Comparison of ENCODE assay signal across 1 cellular context in the genomic region with DNA sequence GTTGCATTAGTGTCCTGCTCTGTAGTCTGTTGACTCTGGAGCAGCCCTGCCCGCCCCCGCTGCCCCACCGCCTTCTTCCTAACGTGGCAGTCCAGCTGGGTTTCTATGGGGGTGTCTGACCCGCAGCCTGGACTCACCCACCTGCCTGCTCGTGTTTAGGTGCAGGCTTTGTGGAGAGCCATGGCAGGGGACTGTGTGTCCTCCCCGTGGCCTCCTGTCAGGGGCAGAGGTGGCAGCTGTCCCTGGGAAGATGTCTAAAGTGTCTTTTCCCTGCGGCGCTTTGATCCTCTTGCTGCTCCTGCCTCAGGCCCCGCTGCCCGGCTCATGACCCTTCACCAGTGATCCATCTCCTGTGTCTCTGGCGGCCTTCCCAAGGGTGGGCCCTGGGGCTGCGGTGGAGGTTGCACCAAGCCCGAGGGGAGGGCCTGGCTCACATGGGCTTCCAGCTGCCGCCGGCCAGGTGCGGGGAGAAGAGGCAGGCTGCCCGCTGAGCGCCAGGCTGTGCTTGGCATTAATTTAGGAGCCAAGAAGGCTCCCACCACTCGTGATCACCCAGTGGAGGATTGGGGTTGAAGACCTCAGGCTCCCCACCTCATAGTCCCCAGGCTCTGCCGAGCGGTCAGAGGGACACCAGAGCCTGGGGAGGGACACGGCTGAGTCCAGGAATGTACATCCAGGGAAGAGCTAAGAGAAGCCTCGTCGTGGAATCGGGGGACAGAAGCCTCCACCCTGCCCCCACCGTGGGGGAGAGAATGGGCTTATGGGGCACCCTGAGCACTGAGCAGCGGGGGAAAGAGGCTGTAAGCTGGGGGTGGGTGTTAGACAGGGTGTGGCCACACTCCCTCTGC.
A peak's percentile ranks its signal among the peaks of the same experiment; 100 is the strongest.
TF ChIP-seq lines count a peak whose summit lies in the region.

No MANE protein-coding gene starts in this region.

TF ChIP-seq in HepG2, 621 proteins besides CTCF, POLR2A, EP300 and RAD21 (continued from another document and continues in another):
- no peak; the same call in 1 of the 2 replicates for TF ChIP-seq WIZ (CRISPR knock-in tag; IDR thresholded peaks at IDR 0.05)
- TF ChIP-seq GATAD1 (CRISPR knock-in tag; IDR thresholded peaks at IDR 0.05), result peak; percentile 55
- TF ChIP-seq, protein P1, sequence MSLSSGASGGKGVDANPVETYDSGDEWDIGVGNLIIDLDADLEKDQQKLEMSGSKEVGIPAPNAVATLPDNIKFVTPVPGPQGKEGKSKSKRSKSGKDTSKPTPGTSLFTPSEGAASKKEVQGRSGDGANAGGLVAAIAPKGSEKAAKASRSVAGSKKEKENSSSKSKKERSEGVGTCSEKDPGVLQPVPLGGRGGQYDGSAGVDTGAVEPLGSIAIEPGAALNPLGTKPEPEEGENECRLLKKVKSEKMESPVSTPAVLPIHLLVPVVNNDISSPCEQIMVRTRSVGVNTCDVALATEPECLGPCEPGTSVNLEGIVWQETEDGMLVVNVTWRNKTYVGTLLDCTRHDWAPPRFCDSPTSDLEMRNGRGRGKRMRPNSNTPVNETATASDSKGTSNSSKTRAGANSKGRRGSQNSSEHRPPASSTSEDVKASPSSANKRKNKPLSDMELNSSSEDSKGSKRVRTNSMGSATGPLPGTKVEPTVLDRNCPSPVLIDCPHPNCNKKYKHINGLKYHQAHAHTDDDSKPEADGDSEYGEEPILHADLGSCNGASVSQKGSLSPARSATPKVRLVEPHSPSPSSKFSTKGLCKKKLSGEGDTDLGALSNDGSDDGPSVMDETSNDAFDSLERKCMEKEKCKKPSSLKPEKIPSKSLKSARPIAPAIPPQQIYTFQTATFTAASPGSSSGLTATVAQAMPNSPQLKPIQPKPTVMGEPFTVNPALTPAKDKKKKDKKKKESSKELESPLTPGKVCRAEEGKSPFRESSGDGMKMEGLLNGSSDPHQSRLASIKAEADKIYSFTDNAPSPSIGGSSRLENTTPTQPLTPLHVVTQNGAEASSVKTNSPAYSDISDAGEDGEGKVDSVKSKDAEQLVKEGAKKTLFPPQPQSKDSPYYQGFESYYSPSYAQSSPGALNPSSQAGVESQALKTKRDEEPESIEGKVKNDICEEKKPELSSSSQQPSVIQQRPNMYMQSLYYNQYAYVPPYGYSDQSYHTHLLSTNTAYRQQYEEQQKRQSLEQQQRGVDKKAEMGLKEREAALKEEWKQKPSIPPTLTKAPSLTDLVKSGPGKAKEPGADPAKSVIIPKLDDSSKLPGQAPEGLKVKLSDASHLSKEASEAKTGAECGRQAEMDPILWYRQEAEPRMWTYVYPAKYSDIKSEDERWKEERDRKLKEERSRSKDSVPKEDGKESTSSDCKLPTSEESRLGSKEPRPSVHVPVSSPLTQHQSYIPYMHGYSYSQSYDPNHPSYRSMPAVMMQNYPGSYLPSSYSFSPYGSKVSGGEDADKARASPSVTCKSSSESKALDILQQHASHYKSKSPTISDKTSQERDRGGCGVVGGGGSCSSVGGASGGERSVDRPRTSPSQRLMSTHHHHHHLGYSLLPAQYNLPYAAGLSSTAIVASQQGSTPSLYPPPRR (CRISPR knock-in tag; IDR thresholded peaks at IDR 0.05; ENCODE audit: borderline replicate concordance), result peak; percentile 74
- peak; percentile 31; the same call in 1 of the 2 replicates for TF ChIP-seq HBP1 (CRISPR knock-in tag; IDR thresholded peaks at IDR 0.05; ENCODE audit: low read depth)
- no peak for TF ChIP-seq SOX13 (IDR thresholded peaks at IDR 0.05)
- TF ChIP-seq SOX13 (CRISPR knock-in tag; conservative IDR thresholded peaks at IDR 0.05 in 1 of 2, IDR thresholded peaks at IDR 0.05 in 1 of 2), result peak in 1 of 2 experiments; percentile 70; a peak in 1 of 4 replicates
- no peak for TF ChIP-seq SOX6 (IDR thresholded peaks at IDR 0.05)
- TF ChIP-seq SOX6 (CRISPR knock-in tag; IDR thresholded peaks at IDR 0.05), result peak; percentile 88
- peak; percentile 65 for TF ChIP-seq HNF4A (CRISPR knock-in tag; IDR thresholded peaks at IDR 0.05)
- TF ChIP-seq HDAC1 (CRISPR knock-in tag; IDR thresholded peaks at IDR 0.05), result peak; percentile 75
- peak; percentile 39 for TF ChIP-seq HNRNPLL (IDR thresholded peaks at IDR 0.05; ENCODE audit: low read depth, low read length, poor library complexity, severe bottlenecking)
- peak; percentile 80 for TF ChIP-seq KMT2A (CRISPR knock-in tag; IDR thresholded peaks at IDR 0.05)
- TF ChIP-seq TAF1 (CRISPR knock-in tag; IDR thresholded peaks at IDR 0.05), result peak; percentile 46; the same call in 1 of the 2 replicates
- TF ChIP-seq ZNF503 (CRISPR knock-in tag; IDR thresholded peaks at IDR 0.05), result no peak; the same call in 1 of the 2 replicates
- TF ChIP-seq ZNF205 (CRISPR knock-in tag; IDR thresholded peaks at IDR 0.05), result peak; percentile 62; the same call in 1 of the 2 replicates
- TF ChIP-seq RXRA (CRISPR knock-in tag; IDR thresholded peaks at IDR 0.05), result peak; percentile 99
- peak; percentile 70 for TF ChIP-seq NR2F2 (IDR thresholded peaks at IDR 0.05; ENCODE audit: borderline replicate concordance, low read depth)
- TF ChIP-seq, protein P2, sequence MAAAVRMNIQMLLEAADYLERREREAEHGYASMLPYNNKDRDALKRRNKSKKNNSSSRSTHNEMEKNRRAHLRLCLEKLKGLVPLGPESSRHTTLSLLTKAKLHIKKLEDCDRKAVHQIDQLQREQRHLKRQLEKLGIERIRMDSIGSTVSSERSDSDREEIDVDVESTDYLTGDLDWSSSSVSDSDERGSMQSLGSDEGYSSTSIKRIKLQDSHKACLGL (CRISPR knock-in tag; IDR thresholded peaks at IDR 0.05), result peak; percentile 56; the same call in 1 of the 2 replicates
- peak; percentile 67; the same call in 1 of the 2 replicates for TF ChIP-seq NRL (CRISPR knock-in tag; IDR thresholded peaks at IDR 0.05; ENCODE audit: borderline replicate concordance)
- peak; percentile 89 for TF ChIP-seq ZBTB7B (CRISPR knock-in tag; IDR thresholded peaks at IDR 0.05)
- TF ChIP-seq ZNF841 (CRISPR knock-in tag; IDR thresholded peaks at IDR 0.05; ENCODE audit: borderline replicate concordance), result no peak
- no peak for TF ChIP-seq MYNN (CRISPR knock-in tag; IDR thresholded peaks at IDR 0.05; ENCODE audit: low read depth)
- TF ChIP-seq ZBTB49 (CRISPR knock-in tag; IDR thresholded peaks at IDR 0.05; ENCODE audit: borderline replicate concordance), result no peak
- no peak for TF ChIP-seq SMYD3 (CRISPR knock-in tag; IDR thresholded peaks at IDR 0.05)
- peak; percentile 48 for TF ChIP-seq HOXA3 (CRISPR knock-in tag; IDR thresholded peaks at IDR 0.05)
- peak; percentile 39; the same call in 1 of the 2 replicates for TF ChIP-seq HNF4G (IDR thresholded peaks at IDR 0.05; ENCODE audit: borderline replicate concordance, low read depth, low read length)
- peak; percentile 85; the same call in 1 of the 2 replicates for TF ChIP-seq HNF4G (CRISPR knock-in tag; IDR thresholded peaks at IDR 0.05; ENCODE audit: borderline replicate concordance, low read depth)
- peak; percentile 56; the same call in 1 of the 2 replicates for TF ChIP-seq HDAC2 (CRISPR knock-in tag; IDR thresholded peaks at IDR 0.05)
- TF ChIP-seq ZNF598 (CRISPR knock-in tag; IDR thresholded peaks at IDR 0.05; ENCODE audit: borderline replicate concordance), result peak; percentile 8; the same call in 1 of the 2 replicates
- peak; percentile 79 for TF ChIP-seq YEATS4 (CRISPR knock-in tag; IDR thresholded peaks at IDR 0.05; ENCODE audit: borderline replicate concordance)
- TF ChIP-seq AGO2 (optimal IDR thresholded peaks at IDR 0.05; ENCODE audit: low read depth, low read length), result peak; percentile 85
- 0 out of 2 replicates have a peak, but pooled peaks have one; percentile 83 for TF ChIP-seq ZNF567 (CRISPR knock-in tag; IDR thresholded peaks at IDR 0.05; ENCODE audit: borderline replicate concordance)
- TF ChIP-seq, protein P3, sequence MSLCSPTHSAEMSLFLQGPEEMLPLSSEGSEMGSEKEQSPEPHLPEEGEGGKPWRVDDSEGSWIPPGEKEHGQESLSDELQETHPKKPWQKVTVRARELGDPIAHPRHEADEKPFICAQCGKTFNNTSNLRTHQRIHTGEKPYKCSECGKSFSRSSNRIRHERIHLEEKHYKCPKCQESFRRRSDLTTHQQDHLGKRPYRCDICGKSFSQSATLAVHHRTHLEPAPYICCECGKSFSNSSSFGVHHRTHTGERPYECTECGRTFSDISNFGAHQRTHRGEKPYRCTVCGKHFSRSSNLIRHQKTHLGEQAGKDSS (CRISPR knock-in tag; IDR thresholded peaks at IDR 0.05; ENCODE audit: borderline replicate concordance, low read depth), result peak; percentile 51; the same call in 1 of the 2 replicates
- peak; percentile 92 for TF ChIP-seq PAXIP1 (CRISPR knock-in tag; conservative IDR thresholded peaks at IDR 0.05)
- TF ChIP-seq KAT8 (CRISPR knock-in tag; IDR thresholded peaks at IDR 0.05), result peak; percentile 46; the same call in 1 of the 2 replicates
- TF ChIP-seq, protein P4, sequence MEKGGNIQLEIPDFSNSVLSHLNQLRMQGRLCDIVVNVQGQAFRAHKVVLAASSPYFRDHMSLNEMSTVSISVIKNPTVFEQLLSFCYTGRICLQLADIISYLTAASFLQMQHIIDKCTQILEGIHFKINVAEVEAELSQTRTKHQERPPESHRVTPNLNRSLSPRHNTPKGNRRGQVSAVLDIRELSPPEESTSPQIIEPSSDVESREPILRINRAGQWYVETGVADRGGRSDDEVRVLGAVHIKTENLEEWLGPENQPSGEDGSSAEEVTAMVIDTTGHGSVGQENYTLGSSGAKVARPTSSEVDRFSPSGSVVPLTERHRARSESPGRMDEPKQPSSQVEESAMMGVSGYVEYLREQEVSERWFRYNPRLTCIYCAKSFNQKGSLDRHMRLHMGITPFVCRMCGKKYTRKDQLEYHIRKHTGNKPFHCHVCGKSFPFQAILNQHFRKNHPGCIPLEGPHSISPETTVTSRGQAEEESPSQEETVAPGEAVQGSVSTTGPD (CRISPR knock-in tag; IDR thresholded peaks at IDR 0.05), result peak; percentile 85
